Comparison of ENCODE assay signal across 8 cellular contexts in the genomic region with DNA sequence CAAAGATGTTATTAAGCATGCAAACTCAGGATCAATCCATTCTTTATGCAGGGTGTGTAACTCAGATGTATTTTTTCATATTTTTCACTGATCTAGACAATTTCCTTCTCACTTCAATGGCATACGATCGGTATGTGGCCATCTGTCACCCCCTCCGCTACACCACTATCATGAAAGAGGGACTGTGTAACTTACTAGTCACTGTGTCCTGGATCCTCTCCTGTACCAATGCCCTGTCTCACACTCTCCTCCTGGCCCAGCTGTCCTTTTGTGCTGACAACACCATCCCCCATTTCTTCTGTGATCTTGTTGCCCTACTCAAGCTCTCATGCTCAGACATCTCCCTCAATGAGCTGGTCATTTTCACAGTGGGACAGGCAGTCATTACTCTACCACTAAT. TPM values are rescaled to one million over a fixed set of nuclear protein-coding genes. Genes with fewer than 3 reads are reported as not detected.
"Had no signal": no experiment of that assay in that cellular context is flagged by ENCODE, and none has a peak within 500 bp of the region (broad histone marks: within the 10 kb centered on the region; RNA-seq: fewer than 3 reads in every experiment).

No MANE protein-coding gene starts in this region.

- FAIRE-seq: HepG2, HTR-8/SVneo, K562 had no signal

- DNase-seq: IMR-90, KBM-7, KG1 had no signal

RNA-seq across cellular contexts. Expression of a gene that starts 0.4 kb away (rescaled TPM):
- total RNA-seq: HepG2, HT-29, HT1080, IMR-90, K562 had no signal

RNA-seq across cellular contexts. Expression of a gene that starts 7.7 kb away (rescaled TPM):
- total RNA-seq: HepG2, HT-29, HT1080, IMR-90, K562 had no signal

RNA-seq across cellular contexts. Expression of a gene that starts 8.8 kb away (rescaled TPM):
- total RNA-seq: HepG2, HT-29, HT1080, IMR-90, K562 had no signal

RNA-seq across cellular contexts. Expression of a gene that starts 33.5 kb away (rescaled TPM):
- total RNA-seq: HepG2, HT-29, HT1080, IMR-90, K562 had no signal

RNA-seq across cellular contexts. Expression of a gene that starts 41.6 kb away (rescaled TPM):
- total RNA-seq: HepG2, HT-29, HT1080, IMR-90, K562 had no signal
